Comparison of ENCODE assay signal across 1 cellular context in the genomic region with DNA sequence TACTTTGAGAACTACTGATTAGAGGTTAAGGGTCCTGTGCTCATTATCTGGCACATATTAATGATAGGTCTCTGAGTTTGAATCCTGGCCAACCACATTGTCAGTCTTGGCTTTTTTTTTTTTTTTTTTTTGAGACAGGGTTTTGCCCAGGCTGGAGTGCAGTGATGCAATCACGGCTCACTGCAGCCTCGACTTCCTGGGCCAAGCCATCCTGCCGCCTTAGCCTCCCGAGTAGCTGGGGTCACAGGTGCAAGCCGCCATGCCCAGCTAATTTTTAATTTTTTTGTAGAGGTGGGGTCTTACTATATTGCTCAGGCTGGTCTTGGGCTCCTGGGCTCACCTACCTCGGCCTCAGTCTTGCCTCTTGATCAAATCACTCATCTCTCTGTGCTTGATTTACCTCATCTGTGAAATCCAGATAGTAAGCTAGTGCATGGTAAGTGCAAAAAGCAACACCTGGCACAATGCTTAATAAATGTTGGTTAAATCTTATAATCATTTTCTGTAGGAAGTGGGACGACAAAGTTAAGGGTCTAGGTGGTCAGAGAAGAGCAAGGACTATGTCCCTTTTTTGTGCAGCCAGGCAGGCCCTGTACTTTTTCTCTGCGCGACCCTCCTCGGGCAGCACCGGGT.
TF ChIP-seq lines count a peak whose summit lies in the region.

No MANE protein-coding gene starts in this region.

TF ChIP-seq in liver, 16 proteins besides CTCF, POLR2A, EP300 and RAD21 (continued from another document):
- TF ChIP-seq REST (IDR thresholded peaks at IDR 0.05) = no peak
- TF ChIP-seq, protein P1, sequence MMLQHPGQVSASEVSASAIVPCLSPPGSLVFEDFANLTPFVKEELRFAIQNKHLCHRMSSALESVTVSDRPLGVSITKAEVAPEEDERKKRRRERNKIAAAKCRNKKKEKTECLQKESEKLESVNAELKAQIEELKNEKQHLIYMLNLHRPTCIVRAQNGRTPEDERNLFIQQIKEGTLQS (IDR thresholded peaks at IDR 0.05) = no peak
- no peak for TF ChIP-seq FOXA1 (IDR thresholded peaks at IDR 0.05)
- TF ChIP-seq YY1 (IDR thresholded peaks at IDR 0.05) = no peak
- TF ChIP-seq JUND (IDR thresholded peaks at IDR 0.05) = no peak
- no peak for TF ChIP-seq SP1 (IDR thresholded peaks at IDR 0.05)
- TF ChIP-seq, protein P2, sequence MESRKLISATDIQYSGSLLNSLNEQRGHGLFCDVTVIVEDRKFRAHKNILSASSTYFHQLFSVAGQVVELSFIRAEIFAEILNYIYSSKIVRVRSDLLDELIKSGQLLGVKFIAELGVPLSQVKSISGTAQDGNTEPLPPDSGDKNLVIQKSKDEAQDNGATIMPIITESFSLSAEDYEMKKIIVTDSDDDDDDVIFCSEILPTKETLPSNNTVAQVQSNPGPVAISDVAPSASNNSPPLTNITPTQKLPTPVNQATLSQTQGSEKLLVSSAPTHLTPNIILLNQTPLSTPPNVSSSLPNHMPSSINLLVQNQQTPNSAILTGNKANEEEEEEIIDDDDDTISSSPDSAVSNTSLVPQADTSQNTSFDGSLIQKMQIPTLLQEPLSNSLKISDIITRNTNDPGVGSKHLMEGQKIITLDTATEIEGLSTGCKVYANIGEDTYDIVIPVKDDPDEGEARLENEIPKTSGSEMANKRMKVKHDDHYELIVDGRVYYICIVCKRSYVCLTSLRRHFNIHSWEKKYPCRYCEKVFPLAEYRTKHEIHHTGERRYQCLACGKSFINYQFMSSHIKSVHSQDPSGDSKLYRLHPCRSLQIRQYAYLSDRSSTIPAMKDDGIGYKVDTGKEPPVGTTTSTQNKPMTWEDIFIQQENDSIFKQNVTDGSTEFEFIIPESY (IDR thresholded peaks at IDR 0.05) = no peak
- no peak for TF ChIP-seq RXRA (IDR thresholded peaks at IDR 0.05)
- no peak for TF ChIP-seq NR2F2 (IDR thresholded peaks at IDR 0.05)
